In genomic region chr9:112898872-112899281, GRCh38 we compare ENCODE assay signal across 22 cellular contexts. TPM values are rescaled to one million over a fixed set of nuclear protein-coding genes. Genes with fewer than 3 reads are reported as not detected.
DNase-seq lines count a peak whose midpoint lies in the region; ATAC-seq and TF ChIP-seq lines count a peak whose summit lies in the region.
"Had no signal": no experiment of that assay in that cellular context is flagged by ENCODE, and none has a peak within 500 bp of the region (broad histone marks: within the 10 kb centered on the region; RNA-seq: fewer than 3 reads in every experiment).

No MANE protein-coding gene starts in this region.

- no peak for TF ChIP-seq POLR2A in NB4 (IDR thresholded peaks at IDR 0.05; ENCODE audit: extremely low read depth, insufficient read length)

- TF ChIP-seq CTCF in NB4 (IDR thresholded peaks at IDR 0.05; ENCODE audit: low read depth, low read length): no peak

- peak; percentile 12 for DNase-seq in activated CD4-positive, alpha-beta T cell treated with anti-CD3 and anti-CD28 coated beads, Interleukin-2, amount 10 ng/mL, durations not matched to agents 7 days and 5 days
- DNase-seq in activated CD4-positive, alpha-beta T cell treated with anti-CD3 and anti-CD28 coated beads, Interleukin-2, amount 10 ng/mL, durations not matched to agents 24 days and 14 days: no peak
- DNase-seq in NB4 (ENCODE audit: low read depth) (peak; percentile 46), left colon (no peak), NCI-H2107 (lab: John Stamatoyannopoulos, UW) (no peak)
- DNase-seq: activated CD4-positive, alpha-beta memory T cell treated with anti-CD3 and anti-CD28 coated beads, Interleukin-2, amount 10 ng/mL, durations not matched to agents 7 days and 5 days; activated naive CD8-positive, alpha-beta T cell treated with anti-CD3 and anti-CD28 coated beads for 36 hours; central memory CD4-positive, alpha-beta T cell; dorsolateral prefrontal cortex; EL; Kasumi-1; left lung; naive B cell; NCI-H1105; NCI-H2081 treated with DMSO at 0.1 percent for 48 hours; NCI-H510A treated with DMSO at 0.1 percent for 48 hours; occipital lobe; upper lobe of left lung had no signal

- peaks cover 22% of the 10 kb centered on the region for H3K4me1 Mint-ChIP-seq in activated CD4-positive, alpha-beta T cell treated with anti-CD3 and anti-CD28 coated beads, Interleukin-2, amount 10 ng/mL, durations not matched to agents 7 days and 5 days
- peaks cover 22% of the 10 kb centered on the region for H3K4me1 Mint-ChIP-seq in activated CD4-positive, alpha-beta T cell treated with anti-CD3 and anti-CD28 coated beads, Interleukin-2, amount 10 ng/mL, durations not matched to agents 24 days and 14 days
- peaks cover 56% of the 10 kb centered on the region for H3K4me1 Mint-ChIP-seq in dendritic cell treated with granulocyte-macrophage colony-stimulating factor and Interleukin-4, amounts not matched to agents 40 ng/mL and 50 ng/mL, for 4 days (ENCODE audit: low read depth)

- POLR2A ChIA-PET in activated CD4-positive, alpha-beta T cell treated with anti-CD3 and anti-CD28 coated beads, Interleukin-2, amount 10 ng/mL, durations not matched to agents 7 days and 5 days (lab: Charles Lee): no interaction called here

- no peak overlapping the region for H3K4me3 ChIP-seq in NB4 (ENCODE audit: low read depth, low read length)
- H3K4me3 ChIP-seq: dorsolateral prefrontal cortex, left lung, upper lobe of left lung had no signal

- CTCF ChIA-PET in activated CD4-positive, alpha-beta T cell treated with anti-CD3 and anti-CD28 coated beads, Interleukin-2, amount 10 ng/mL, durations not matched to agents 7 days and 5 days (lab: Charles Lee): no interaction called here

- no peak overlapping the region for H3K4me3 Mint-ChIP-seq in activated CD4-positive, alpha-beta T cell treated with anti-CD3 and anti-CD28 coated beads, Interleukin-2, amount 10 ng/mL, durations not matched to agents 7 days and 5 days
- no peak overlapping the region for H3K4me3 Mint-ChIP-seq in activated CD4-positive, alpha-beta T cell treated with anti-CD3 and anti-CD28 coated beads, Interleukin-2, amount 10 ng/mL, durations not matched to agents 24 days and 14 days
- no peak overlapping the region for H3K4me3 Mint-ChIP-seq in dendritic cell treated with granulocyte-macrophage colony-stimulating factor and Interleukin-4, amounts not matched to agents 40 ng/mL and 50 ng/mL, for 4 days
- H3K4me3 Mint-ChIP-seq: activated CD4-positive, alpha-beta memory T cell treated with anti-CD3 and anti-CD28 coated beads, Interleukin-2, amount 10 ng/mL, durations not matched to agents 7 days and 5 days; activated naive CD8-positive, alpha-beta T cell treated with anti-CD3 and anti-CD28 coated beads for 36 hours; naive B cell had no signal

- no peaks in the 10 kb centered on the region for H3K36me3 Mint-ChIP-seq in activated CD4-positive, alpha-beta T cell treated with anti-CD3 and anti-CD28 coated beads, Interleukin-2, amount 10 ng/mL, durations not matched to agents 7 days and 5 days (ENCODE audit: low read depth)
- no peaks in the 10 kb centered on the region for H3K36me3 Mint-ChIP-seq in activated CD4-positive, alpha-beta T cell treated with anti-CD3 and anti-CD28 coated beads, Interleukin-2, amount 10 ng/mL, durations not matched to agents 24 days and 14 days (ENCODE audit: low read depth)
- no peaks in the 10 kb centered on the region for H3K36me3 Mint-ChIP-seq in dendritic cell treated with granulocyte-macrophage colony-stimulating factor and Interleukin-4, amounts not matched to agents 40 ng/mL and 50 ng/mL, for 4 days (ENCODE audit: low read depth)
- H3K36me3 Mint-ChIP-seq: activated naive CD8-positive, alpha-beta T cell treated with anti-CD3 and anti-CD28 coated beads for 36 hours had no signal

- H3K9me3 Mint-ChIP-seq in activated CD4-positive, alpha-beta T cell treated with anti-CD3 and anti-CD28 coated beads, Interleukin-2, amount 10 ng/mL, durations not matched to agents 7 days and 5 days: no peaks in the 10 kb centered on the region
- peaks cover 4% of the 10 kb centered on the region for H3K9me3 Mint-ChIP-seq in activated CD4-positive, alpha-beta T cell treated with anti-CD3 and anti-CD28 coated beads, Interleukin-2, amount 10 ng/mL, durations not matched to agents 24 days and 14 days
- no peaks in the 10 kb centered on the region for H3K9me3 Mint-ChIP-seq in dendritic cell treated with granulocyte-macrophage colony-stimulating factor and Interleukin-4, amounts not matched to agents 40 ng/mL and 50 ng/mL, for 4 days
- H3K9me3 Mint-ChIP-seq: activated naive CD8-positive, alpha-beta T cell treated with anti-CD3 and anti-CD28 coated beads for 36 hours had no signal

- ATAC-seq in HG02763 (IDR thresholded peaks at IDR 0.05; ENCODE audit: unreplicated experiment): no peak
- ATAC-seq in GM21825 (IDR thresholded peaks at IDR 0.05; ENCODE audit: unreplicated experiment): no peak
- no peak for ATAC-seq in left colon
- ATAC-seq: left lung had no signal

- no peak overlapping the region for H3K27ac Mint-ChIP-seq in activated CD4-positive, alpha-beta T cell treated with anti-CD3 and anti-CD28 coated beads, Interleukin-2, amount 10 ng/mL, durations not matched to agents 7 days and 5 days
- H3K27ac Mint-ChIP-seq in activated CD4-positive, alpha-beta T cell treated with anti-CD3 and anti-CD28 coated beads, Interleukin-2, amount 10 ng/mL, durations not matched to agents 24 days and 14 days: no peak overlapping the region
- H3K27ac Mint-ChIP-seq in dendritic cell treated with granulocyte-macrophage colony-stimulating factor and Interleukin-4, amounts not matched to agents 40 ng/mL and 50 ng/mL, for 4 days: peak overlapping the region; percentile 77
- H3K27ac Mint-ChIP-seq: activated CD4-positive, alpha-beta memory T cell treated with anti-CD3 and anti-CD28 coated beads, Interleukin-2, amount 10 ng/mL, durations not matched to agents 7 days and 5 days; activated naive CD8-positive, alpha-beta T cell treated with anti-CD3 and anti-CD28 coated beads for 36 hours; naive B cell had no signal

- intact Hi-C loops in activated CD4-positive, alpha-beta T cell treated with anti-CD3 and anti-CD28 coated beads, Interleukin-2, amount 10 ng/mL, durations not matched to agents 24 days and 14 days (cut with micrococcal nuclease): no loop called here
- intact Hi-C loops in dendritic cell treated with granulocyte-macrophage colony-stimulating factor and Interleukin-4, amounts not matched to agents 40 ng/mL and 50 ng/mL, for 4 days (cut with micrococcal nuclease): no loop called here
- intact Hi-C loops in left colon (cut with DNase I, micrococcal nuclease): no loop called here

- H3K27me3 Mint-ChIP-seq in activated CD4-positive, alpha-beta T cell treated with anti-CD3 and anti-CD28 coated beads, Interleukin-2, amount 10 ng/mL, durations not matched to agents 7 days and 5 days: peaks cover 40% of the 10 kb centered on the region
- peaks cover 39% of the 10 kb centered on the region for H3K27me3 Mint-ChIP-seq in activated CD4-positive, alpha-beta T cell treated with anti-CD3 and anti-CD28 coated beads, Interleukin-2, amount 10 ng/mL, durations not matched to agents 24 days and 14 days
- H3K27me3 Mint-ChIP-seq in dendritic cell treated with granulocyte-macrophage colony-stimulating factor and Interleukin-4, amounts not matched to agents 40 ng/mL and 50 ng/mL, for 4 days: no peaks in the 10 kb centered on the region

RNA-seq across cellular contexts. Expression of gene SLC46A2, which starts 8.2 kb away (rescaled TPM):
- not detected for total RNA-seq in activated CD4-positive, alpha-beta T cell treated with anti-CD3 and anti-CD28 coated beads, Interleukin-2, amount 10 ng/mL, durations not matched to agents 7 days and 5 days
- total RNA-seq in activated CD4-positive, alpha-beta T cell treated with anti-CD3 and anti-CD28 coated beads, Interleukin-2, amount 10 ng/mL, durations not matched to agents 24 days and 14 days: not detected in 2 replicates
- not detected for total RNA-seq in left colon
- total RNA-seq: activated CD4-positive, alpha-beta memory T cell treated with anti-CD3 and anti-CD28 coated beads, Interleukin-2, amount 10 ng/mL, durations not matched to agents 7 days and 5 days; activated naive CD8-positive, alpha-beta T cell treated with anti-CD3 and anti-CD28 coated beads for 36 hours; astrocyte; occipital lobe had no signal

Comparison
In these comparisons a context has a peak if more than half of its experiments do, and no peak if none do; other contexts are left out.
1. DNase-seq: peak in activated CD4-positive, alpha-beta T cell treated with anti-CD3 and anti-CD28 coated beads, Interleukin-2, amount 10 ng/mL, durations not matched to agents 7 days and 5 days (single experiment) and NB4 (single experiment); none in activated CD4-positive, alpha-beta T cell treated with anti-CD3 and anti-CD28 coated beads, Interleukin-2, amount 10 ng/mL, durations not matched to agents 24 days and 14 days (single experiment), left colon (0 of 2) and NCI-H2107 (single experiment).